16 cellular contexts compared by ENCODE assay signal in genomic region chr21:35473496-35473895, GRCh38.
"Had no signal": no experiment of that assay in that cellular context is flagged by ENCODE, and none has a peak within 500 bp of the region (broad histone marks: within the 10 kb centered on the region; RNA-seq: fewer than 3 reads in every experiment).

No MANE protein-coding gene starts in this region.

- H3K9me3 Mint-ChIP-seq: memory B cell had no signal

- H3K36me3 Mint-ChIP-seq: memory B cell had no signal

- H3K27me3 Mint-ChIP-seq: activated naive CD4-positive, alpha-beta T cell treated with anti-CD3 and anti-CD28 coated beads, Interleukin-2, amount 10 ng/mL, durations not matched to agents 7 days and 5 days; progenitor cell of endocrine pancreas had no signal

- H3K36me3 ChIP-seq: adrenal gland, tibial nerve had no signal

- H3K4me3 ChIP-seq: adrenal gland, tibial nerve had no signal

- H3K9me3 ChIP-seq: adrenal gland, tibial nerve had no signal

- DNase-seq: activated CD4-positive, CD25-positive, alpha-beta regulatory T cell; activated naive CD4-positive, alpha-beta T cell treated with anti-CD3 and anti-CD28 coated beads, Interleukin-2, amount 10 ng/mL, durations not matched to agents 7 days and 5 days; activated T-cell treated with anti-CD3 and anti-CD28 coated beads for 4 hours; adrenal gland; nephron progenitor cell; occipital lobe; right cardiac atrium; small intestine; stimulated activated CD4-positive, alpha-beta T cell treated with anti-CD3 and anti-CD28 coated beads, Interleukin-4, amount 100 ng/mL, for 24 hours; stimulated activated naive CD4-positive, alpha-beta T cell treated with Interleukin-2 at 50 U/mL for 16 hours; substantia nigra; T-helper 17 cell had no signal

- H3K4me1 Mint-ChIP-seq: memory B cell had no signal

- H3K4me3 Mint-ChIP-seq: activated naive CD4-positive, alpha-beta T cell treated with anti-CD3 and anti-CD28 coated beads, Interleukin-2, amount 10 ng/mL, durations not matched to agents 7 days and 5 days; memory B cell; nephron progenitor cell; T-helper 17 cell had no signal

- H3K4me1 ChIP-seq: adrenal gland had no signal

- H3K27ac ChIP-seq: tibial nerve had no signal

- H3K27me3 ChIP-seq: tibial nerve had no signal

- H3K27ac Mint-ChIP-seq: activated naive CD4-positive, alpha-beta T cell treated with anti-CD3 and anti-CD28 coated beads, Interleukin-2, amount 10 ng/mL, durations not matched to agents 7 days and 5 days; activated T-helper 2 cell treated with anti-CD3 and anti-CD28 coated beads, Interferon-gamma antibody, Interleukin-2, Interleukin-4, amounts not matched to agents 10 μg/mL and 5 μg/mL and 100 μg/mL, durations not matched to agents 14 hours and 24 hours and 36 hours; memory B cell; nephron progenitor cell; progenitor cell of endocrine pancreas; T-helper 17 cell had no signal
